In the genomic region with DNA sequence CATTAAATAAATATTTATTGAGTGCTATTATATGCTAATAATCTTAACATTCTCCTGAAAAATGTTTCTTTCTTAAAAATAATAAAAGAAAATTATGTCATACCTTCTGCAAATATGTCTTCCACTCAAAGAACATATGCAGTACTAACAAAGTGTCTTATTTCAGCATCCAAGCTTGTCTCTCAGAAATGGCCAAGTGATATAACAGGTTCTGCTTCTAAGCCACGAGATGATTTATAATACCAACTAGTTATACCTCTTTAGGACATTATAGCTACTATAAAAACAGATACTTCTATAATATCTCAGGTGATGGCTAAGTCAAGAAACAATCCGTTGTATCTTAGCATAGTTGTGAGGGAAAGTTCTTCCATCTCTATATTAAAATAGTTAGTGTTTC, we compare ENCODE assay signal across 14 cellular contexts.
A peak's percentile ranks its signal among the peaks of the same experiment; 100 is the strongest.
DNase-seq lines count a peak whose midpoint lies in the region; TF ChIP-seq lines count a peak whose summit lies in the region.
"Had no signal": no experiment of that assay in that cellular context is flagged by ENCODE, and none has a peak within 500 bp of the region (broad histone marks: within the 10 kb centered on the region; RNA-seq: fewer than 3 reads in every experiment).

No MANE protein-coding gene starts in this region.

- TF ChIP-seq CTCF in LNCaP clone FGC (IDR thresholded peaks at IDR 0.05; ENCODE audit: control insufficient read depth, extremely low read depth, insufficient read depth): no peak

- H3K27ac ChIP-seq in cingulate gyrus (ENCODE audit: low read depth, low read length): peak overlapping the region; percentile 51
- peak overlapping the region; percentile 58 for H3K27ac ChIP-seq in substantia nigra (ENCODE audit: low read depth, low read length, poor library complexity, severe bottlenecking)
- H3K27ac ChIP-seq: 22Rv1, A549, BLaER1 had no signal

- no peak overlapping the region for H3K4me3 ChIP-seq in LNCaP clone FGC (ENCODE audit: low read depth, low read length)
- H3K4me3 ChIP-seq: A549, BLaER1 had no signal

- peak; percentile 30 for DNase-seq in DMS53 (lab: John Stamatoyannopoulos, UW)
- DNase-seq in DMS53 treated with DMSO at 0.1 percent for 48 hours (lab: John Stamatoyannopoulos, UW; ENCODE audit: unreplicated experiment): no peak
- peak; percentile 59 for DNase-seq in LNCaP clone FGC (ENCODE audit: low read depth)
- no peak for DNase-seq in substantia nigra (lab: John Stamatoyannopoulos, UW)
- DNase-seq in stimulated activated CD4-positive, alpha-beta T cell treated with anti-CD3 and anti-CD28 coated beads, Interleukin-4, amount 100 ng/mL, for 24 hours: no peak
- no peak for DNase-seq in NCI-H1417 (lab: John Stamatoyannopoulos, UW)
- DNase-seq: Calu3; CD4-positive, alpha-beta memory T cell; H9; IMR-90 had no signal

Comparison
In these comparisons a context has a peak if more than half of its experiments do, and no peak if none do; other contexts are left out.
1. DNase-seq: peak in DMS53 (single experiment) and LNCaP clone FGC (single experiment); none in DMS53 treated with DMSO at 0.1 percent for 48 hours (single experiment), substantia nigra (0 of 49), stimulated activated CD4-positive, alpha-beta T cell treated with anti-CD3 and anti-CD28 coated beads, Interleukin-4, amount 100 ng/mL, for 24 hours (single experiment) and NCI-H1417 (0 of 3).